In the genomic region with DNA sequence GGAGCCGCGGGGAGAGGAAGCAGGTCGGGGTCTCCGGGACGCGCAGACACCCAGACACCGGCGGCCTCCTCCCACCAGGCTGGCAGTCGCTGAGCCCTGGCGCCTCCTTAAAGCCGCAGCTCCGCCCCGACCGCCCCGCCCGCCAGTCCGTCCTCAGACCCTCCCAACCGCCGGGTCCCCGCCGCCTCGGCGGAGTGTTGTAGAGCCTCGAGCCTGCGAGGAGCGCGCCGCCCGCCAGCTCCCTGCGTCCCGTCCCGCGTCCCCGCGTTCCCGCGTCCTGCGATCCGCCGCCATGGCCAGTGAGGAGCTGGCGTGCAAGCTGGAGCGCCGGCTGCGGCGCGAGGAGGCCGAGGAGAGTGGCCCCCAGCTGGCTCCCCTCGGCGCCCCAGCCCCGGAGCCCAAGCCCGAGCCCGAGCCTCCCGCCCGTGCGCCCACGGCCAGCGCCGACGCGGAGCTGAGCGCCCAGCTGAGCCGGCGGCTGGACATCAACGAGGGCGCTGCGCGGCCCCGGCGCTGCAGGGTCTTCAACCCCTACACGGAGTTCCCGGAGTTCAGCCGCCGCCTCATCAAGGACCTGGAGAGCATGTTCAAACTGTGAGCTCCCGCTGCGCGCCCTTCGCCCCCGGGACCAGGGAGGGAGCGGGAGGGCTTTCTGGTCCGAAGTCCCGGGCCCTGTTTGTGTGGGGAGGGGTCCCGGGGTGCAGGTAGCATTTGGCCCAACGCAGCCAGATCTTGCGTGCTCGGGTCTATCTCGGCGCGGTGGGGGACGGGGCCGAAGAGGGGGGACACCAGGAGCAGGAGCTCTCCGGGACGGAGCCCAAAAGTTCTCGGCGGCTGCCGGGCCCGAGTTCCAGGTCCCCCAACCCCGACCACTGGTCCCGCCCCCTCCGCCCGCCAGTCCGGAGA, we compare ENCODE assay signal across 8 cellular contexts. TPM values are rescaled to one million over a fixed set of nuclear protein-coding genes. Genes with fewer than 3 reads are reported as not detected.
DNase-seq lines count a peak whose midpoint lies in the region; ATAC-seq, FAIRE-seq and TF ChIP-seq lines count a peak whose summit lies in the region.

A gene with protein sequence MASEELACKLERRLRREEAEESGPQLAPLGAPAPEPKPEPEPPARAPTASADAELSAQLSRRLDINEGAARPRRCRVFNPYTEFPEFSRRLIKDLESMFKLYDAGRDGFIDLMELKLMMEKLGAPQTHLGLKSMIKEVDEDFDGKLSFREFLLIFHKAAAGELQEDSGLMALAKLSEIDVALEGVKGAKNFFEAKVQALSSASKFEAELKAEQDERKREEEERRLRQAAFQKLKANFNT (plus strand): TSS at position 192 of the 906 bp plus-strand sequence. CDS start 101 bp downstream, at position 293.

- ATAC-seq in K562 (peak; percentile 95), HG03439 (IDR thresholded peaks at IDR 0.05; ENCODE audit: unreplicated experiment) (no peak)

- H3K9me1 ChIP-seq in K562 (ENCODE audit: control insufficient read depth, insufficient read depth, low read length) = no peaks in the 10 kb centered on the region

- H3K9me3 ChIP-seq in HUES64 (ENCODE audit: insufficient read depth, low read depth, low read length) = no peaks in the 10 kb centered on the region
- no peaks in the 10 kb centered on the region for H3K9me3 ChIP-seq in K562 (replicated peaks; ENCODE audit: control insufficient read depth, insufficient read depth, low read depth, low read length)
- H3K9me3 ChIP-seq in iPS DF 6.9 (ENCODE audit: control insufficient read depth, insufficient read depth, low read length) = no peaks in the 10 kb centered on the region

- peaks cover 65% of the 10 kb centered on the region for H3K27me3 ChIP-seq in HUES64 (ENCODE audit: insufficient read depth, low read length)
- H3K27me3 ChIP-seq in K562 (ENCODE audit: control insufficient read depth in 2 of 2, insufficient read depth in 2 of 2, low read length in 2 of 2) = no peaks in the 10 kb centered on the region; a peak in 2 of 5 replicates
- peaks cover 31% of the 10 kb centered on the region for H3K27me3 ChIP-seq in iPS DF 6.9 (ENCODE audit: control insufficient read depth, insufficient read depth, low read length)

- H3K79me2 ChIP-seq in K562 (ENCODE audit: control insufficient read depth, insufficient read depth, low read length) = no peaks in the 10 kb centered on the region

- H3K4me2 ChIP-seq in K562 (ENCODE audit: insufficient read depth, low read length) = peak within 1 kb of the TSS; percentile 76

- H3K36me3 ChIP-seq in HUES64 (ENCODE audit: insufficient read depth, low read length) (no peaks in the 10 kb centered on the region), K562 (ENCODE audit: control insufficient read depth, insufficient read depth, low read length) (no peaks in the 10 kb centered on the region), iPS DF 6.9 (ENCODE audit: control insufficient read depth, insufficient read depth, low read length) (no peaks in the 10 kb centered on the region)

- WGBS in HUES64 = under 1% methylated on average over 101 of the region's 101 CpGs
- 0% methylated on average over 17 of the region's 101 CpGs for WGBS in K562 (ENCODE audit: insufficient coverage, low coverage, missing lambda C conversion rate)
- WGBS in iPS DF 6.9 (ENCODE audit: insufficient coverage, insufficient read length) = no CpG with 5 or more reads among the region's 101 CpGs

- no peak for TF ChIP-seq CTCF in C4-2B (conservative IDR thresholded peaks at IDR 0.05)
- TF ChIP-seq CTCF in K562 (IDR thresholded peaks at IDR 0.05 in 2 of 3, conservative IDR thresholded peaks at IDR 0.05 in 1 of 3; ENCODE audit: insufficient read depth in 2 of 3, low read depth in 1 of 3, low read length in 3 of 3) = no peak

- FAIRE-seq in K562 (lab: Jason Lieb, UNC) = no peak

- TF ChIP-seq POLR2A in K562 (conservative IDR thresholded peaks at IDR 0.05) = no peak

- peak within 1 kb of the TSS; percentile 64 for H3K9ac ChIP-seq in HUES64 (ENCODE audit: low read depth, low read length)
- peak within 1 kb of the TSS; percentile 30 to 90; a peak in 3 of 4 replicates for H3K9ac ChIP-seq in K562 (ENCODE audit: insufficient read depth in 1 of 2, low read depth in 2 of 2, low read length in 2 of 2)

- H3K4me3 ChIP-seq in HUES64 (ENCODE audit: low read length) (peak within 1 kb of the TSS; percentile 76), K562 (peak within 1 kb of the TSS; percentile 48), iPS DF 6.9 (ENCODE audit: low read length) (peak within 1 kb of the TSS; percentile 45)

- no peak for TF ChIP-seq EP300 in K562 (IDR thresholded peaks at IDR 0.05; ENCODE audit: low read length)

- intact Hi-C loops in K562 (cut with micrococcal nuclease) = loop anchor here (2.0 kb wide), 1 partner anchor 27 kb away; no protein-coding TSS in a partner anchor

- peak within 1 kb of the TSS; percentile 83 for H2AFZ ChIP-seq in K562 (ENCODE audit: low read depth, low read length)

- no TSS peak for BruUV-seq in K562 (replicated peaks; lab: Mats Ljungman, UMichigan)

- in situ Hi-C loops in K562 (cut with MboI) = no loop called here

- H3K4me1 ChIP-seq in HUES64 (ENCODE audit: insufficient read depth, low read length) (peaks cover 5% of the 10 kb centered on the region; the same call in 1 of the 2 replicates), K562 (replicated peaks in 1 of 2; ENCODE audit: control insufficient read depth in 2 of 2, insufficient read depth in 2 of 2, low read length in 2 of 2) (peaks cover 0 to 21% of the 10 kb centered on the region in 2 experiments; a peak in 3 of 5 replicates), iPS DF 6.9 (ENCODE audit: control insufficient read depth, insufficient read depth, low read length) (peaks cover 3% of the 10 kb centered on the region)

- DNase-seq in T-helper 22 cell (ENCODE audit: low read depth) (peak; percentile 9), K562 (ENCODE audit: extremely low read depth in 1 of 4, low spot score in 3 of 4) (peak; percentile 70 to 72 (median 72)), iPS DF 6.9 (ENCODE audit: low read depth, low spot score) (no peak), renal cortical epithelial cell (ENCODE audit: low read depth) (no peak), amniotic stem cell (lab: John Stamatoyannopoulos, UW) (no peak)

- TF ChIP-seq RAD21 in K562 (CRISPR knock-in tag; conservative IDR thresholded peaks at IDR 0.05 in 1 of 2, IDR thresholded peaks at IDR 0.05 in 1 of 2) = no peak

- CTCF ChIA-PET in K562 (lab: Yijun Ruan, JAX; ENCODE audit: low intra/inter-chr PET ratio) = no interaction called here

- H4K20me1 ChIP-seq in K562 (replicated peaks; ENCODE audit: control insufficient read depth, insufficient read depth, low read length) = no peaks in the 10 kb centered on the region

- POLR2A ChIA-PET in K562 (lab: Yijun Ruan, JAX) = interaction anchor here (0.5 to 1.4 kb wide), 5 partner anchors 15 to 173 kb away, joined by 3 to 4 read pairs (median 3); a partner anchor contains a TSS

- H3K27ac ChIP-seq in C4-2B (peak within 1 kb of the TSS; percentile 6; the same call in 1 of the 2 replicates), HUES64 (ENCODE audit: low read depth, low read length) (no peak within 1 kb of the TSS), K562 (ENCODE audit: extremely low read depth, low read depth, low read length) (no peak within 1 kb of the TSS; the same call in 2 of the 3 replicates), iPS DF 6.9 (ENCODE audit: low read length) (no peak within 1 kb of the TSS)

TF ChIP-seq in K562, 482 proteins besides CTCF, POLR2A, EP300 and RAD21 (continues in another document):
- peak; percentile 41; the same call in 1 of the 2 replicates for TF ChIP-seq FOXP1 (CRISPR knock-in tag; IDR thresholded peaks at IDR 0.05)

RNA-seq across cellular contexts. Expression of the gene that starts here (rescaled TPM):
- 2.6 TPM for polyA plus RNA-seq in HUES64 (2013, experiment 1 of 2)
- polyA plus RNA-seq in HUES64 (2013, experiment 2 of 2) = 3.9 TPM
- total RNA-seq in K562 (2011; cell fraction: chromatin; rRNA removed; ENCODE audit: low replicate concordance) = 0.65 TPM in 1 of 2 replicates, not detected in the other
- 0.53 and 0.67 TPM in 2 replicates for total RNA-seq in K562 (2011; cell fraction: nucleolus; rRNA removed)
- 0.37 and 0.46 TPM in 2 replicates for total RNA-seq in K562 (2011; cell fraction: nucleoplasm; rRNA removed)
- 1.7 and 2.4 TPM in 2 replicates for total RNA-seq in K562 (2014; rRNA removed)
- total RNA-seq in K562 (2014; rRNA removed; fragmentation: Illumina TruSeq; extraction: Trizol) = 1.7 and 2.0 TPM in 2 replicates
- 1.5 and 1.6 TPM in 2 replicates for total RNA-seq in K562 (2015; rRNA removed; fragmentation: Illumina TruSeq; extraction: Trizol)
- total RNA-seq in K562 (2021) = 5.1 and 5.2 TPM in 2 replicates
- 1.2 TPM in 2 replicates for polyA plus RNA-seq in K562 (2011; rRNA removed)
- polyA plus RNA-seq in K562 (2011; cell fraction: cytosol; rRNA removed) = 1.4 and 2.0 TPM in 2 replicates
- 0.34 and 0.41 TPM in 2 replicates for polyA plus RNA-seq in K562 (2011; cell fraction: nucleus; rRNA removed)
- 5.0 and 20.1 TPM in 2 replicates for polyA plus RNA-seq in K562 (2012)
- polyA plus RNA-seq in K562 (2014; fragmentation: Illumina TruSeq; extraction: Trizol) = 5.9 and 9.1 TPM in 2 replicates
- polyA plus RNA-seq in K562 (2014; fragmentation: Nextera tagmentation; extraction: Ambion mirVana) = 1 to 10 TPM in 1 of 2 experiments, under 1 TPM in 1; 0.66 to 1.2 TPM
- polyA plus RNA-seq in K562 (2014; rRNA removed) = 2.8 and 3.1 TPM in 2 replicates
- polyA minus RNA-seq in K562 (2011; rRNA and poly(A)+ RNA removed) = 0.69 and 0.98 TPM in 2 replicates
- polyA minus RNA-seq in K562 (2011; cell fraction: cytosol; rRNA and poly(A)+ RNA removed) = 0.57 TPM in 1 of 2 replicates, not detected in the other
- polyA minus RNA-seq in K562 (2011; cell fraction: nucleus; rRNA and poly(A)+ RNA removed) = not detected in 2 replicates
- 7.5 and 26.9 TPM in 2 replicates for total RNA-seq in renal cortical epithelial cell

Comparison
In these comparisons a context has a peak if more than half of its experiments do, and no peak if none do; other contexts are left out.
1. DNase-seq: peak in T-helper 22 cell (single experiment) and K562 (4 of 4); none in iPS DF 6.9 (single experiment), renal cortical epithelial cell (single experiment) and amniotic stem cell (single experiment).
2. Peak in every context shown above with its lines, with median percentiles within 50 percentile points of each other: H3K4me3 ChIP-seq.